Comparison of ENCODE assay signal across 11 cellular contexts in the genomic region with DNA sequence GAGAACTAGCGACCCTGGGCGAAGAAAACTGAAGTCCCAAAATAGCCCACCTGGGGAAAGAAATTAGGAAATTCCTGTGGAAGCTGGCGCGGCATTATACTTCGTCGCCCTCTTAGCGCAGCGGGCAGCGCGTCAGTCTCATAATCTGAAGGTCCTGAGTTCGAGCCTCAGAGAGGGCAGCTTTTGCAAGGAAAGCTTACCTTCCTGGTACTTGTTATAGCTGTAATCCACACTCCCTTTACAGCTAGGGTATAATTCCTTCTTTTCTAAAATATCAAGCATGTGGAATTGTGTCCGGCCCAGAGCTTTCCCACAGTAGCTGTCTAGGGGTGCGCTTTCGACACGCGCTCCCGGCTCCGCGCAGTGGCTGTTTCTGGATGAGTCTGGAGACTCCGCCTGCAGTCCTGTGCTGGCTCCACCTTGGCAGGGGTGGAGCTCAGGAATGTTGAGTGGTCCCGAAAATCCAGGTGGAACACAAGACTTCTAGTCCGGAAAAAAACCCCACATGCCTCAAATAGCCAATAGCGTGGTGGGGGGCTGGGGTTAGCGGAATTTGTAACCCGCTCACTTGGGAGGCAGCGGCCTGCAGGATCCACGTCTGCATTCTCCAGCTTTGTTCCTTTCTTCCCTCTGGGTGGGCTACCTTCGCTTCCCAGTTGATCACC.
A peak's percentile ranks its signal among the peaks of the same experiment; 100 is the strongest.
DNase-seq lines count a peak whose midpoint lies in the region; ATAC-seq and TF ChIP-seq lines count a peak whose summit lies in the region.
"Had no signal": no experiment of that assay in that cellular context is flagged by ENCODE, and none has a peak within 500 bp of the region (broad histone marks: within the 10 kb centered on the region; RNA-seq: fewer than 3 reads in every experiment).

No MANE protein-coding gene starts in this region.

- H3K27ac Mint-ChIP-seq in neural crest cell (ENCODE audit: unreplicated experiment), result no peak overlapping the region

- H3K36me3 Mint-ChIP-seq in neural crest cell (ENCODE audit: low read depth), result peaks cover 8% of the 10 kb centered on the region

- no peak for TF ChIP-seq EP300 in esophagus muscularis mucosa (IDR thresholded peaks at IDR 0.05)

- ATAC-seq in GM18867 (IDR thresholded peaks at IDR 0.05; ENCODE audit: unreplicated experiment) (no peak), HG02798 (IDR thresholded peaks at IDR 0.05; ENCODE audit: poor library complexity, unreplicated experiment) (no peak), GM18861 (IDR thresholded peaks at IDR 0.05; ENCODE audit: unreplicated experiment) (no peak), GM21825 (IDR thresholded peaks at IDR 0.05; ENCODE audit: unreplicated experiment) (no peak)

- H3K4me3 Mint-ChIP-seq in neural crest cell, result peak overlapping the region; percentile 81

- H3K4me1 Mint-ChIP-seq in neural crest cell, result peaks cover 10% of the 10 kb centered on the region

- 2% methylated on average over 17 of the region's 28 CpGs for WGBS in esophagus muscularis mucosa

- peaks cover 13% of the 10 kb centered on the region for H3K9me3 Mint-ChIP-seq in neural crest cell

- H3K4me3 ChIP-seq in esophagus muscularis mucosa, result no peak overlapping the region
- H3K4me3 ChIP-seq: ovary had no signal

- H3K27me3 ChIP-seq in esophagus muscularis mucosa, result peaks cover 0 to 52% (median 17%) of the 10 kb centered on the region in 4 donors
- H3K27me3 ChIP-seq: ovary had no signal

- intact Hi-C loops in esophagus muscularis mucosa (cut with DNase I), result no loop called here

- H3K4me1 ChIP-seq in esophagus muscularis mucosa, result peaks cover 0 to 6% (median 0%) of the 10 kb centered on the region in 4 donors

- H3K36me3 ChIP-seq in esophagus muscularis mucosa, result no peaks in the 10 kb centered on the region
- H3K36me3 ChIP-seq: ovary had no signal

- TF ChIP-seq POLR2A in esophagus muscularis mucosa (IDR thresholded peaks at IDR 0.05; ENCODE audit: low read depth), result no peak

- H3K27me3 Mint-ChIP-seq in neural crest cell (ENCODE audit: low read depth), result peaks cover 67% of the 10 kb centered on the region

- DNase-seq in ELR (ENCODE audit: low read depth) (peak; percentile 85), NCI-H226 (peak; percentile 31), esophagus muscularis mucosa (ENCODE audit: extremely low spot score) (peak; percentile 57), neural crest cell (ENCODE audit: low read depth, low spot score) (no peak)
- DNase-seq: activated T-cell treated with anti-CD3 and anti-CD28 coated beads, Interleukin-2, amount 50 U/mL, for 1 hour; ovary; SHP77 treated with DMSO at 0.1 percent for 48 hours had no signal

- TF ChIP-seq CTCF in esophagus muscularis mucosa (IDR thresholded peaks at IDR 0.05) (no peak), neural crest cell (conservative IDR thresholded peaks at IDR 0.05) (no peak)

- no peaks in the 10 kb centered on the region for H3K9me3 ChIP-seq in esophagus muscularis mucosa

- no peak overlapping the region for H3K27ac ChIP-seq in esophagus muscularis mucosa (replicated peaks in 1 of 4)
- H3K27ac ChIP-seq: ovary had no signal
